In the genomic region with DNA sequence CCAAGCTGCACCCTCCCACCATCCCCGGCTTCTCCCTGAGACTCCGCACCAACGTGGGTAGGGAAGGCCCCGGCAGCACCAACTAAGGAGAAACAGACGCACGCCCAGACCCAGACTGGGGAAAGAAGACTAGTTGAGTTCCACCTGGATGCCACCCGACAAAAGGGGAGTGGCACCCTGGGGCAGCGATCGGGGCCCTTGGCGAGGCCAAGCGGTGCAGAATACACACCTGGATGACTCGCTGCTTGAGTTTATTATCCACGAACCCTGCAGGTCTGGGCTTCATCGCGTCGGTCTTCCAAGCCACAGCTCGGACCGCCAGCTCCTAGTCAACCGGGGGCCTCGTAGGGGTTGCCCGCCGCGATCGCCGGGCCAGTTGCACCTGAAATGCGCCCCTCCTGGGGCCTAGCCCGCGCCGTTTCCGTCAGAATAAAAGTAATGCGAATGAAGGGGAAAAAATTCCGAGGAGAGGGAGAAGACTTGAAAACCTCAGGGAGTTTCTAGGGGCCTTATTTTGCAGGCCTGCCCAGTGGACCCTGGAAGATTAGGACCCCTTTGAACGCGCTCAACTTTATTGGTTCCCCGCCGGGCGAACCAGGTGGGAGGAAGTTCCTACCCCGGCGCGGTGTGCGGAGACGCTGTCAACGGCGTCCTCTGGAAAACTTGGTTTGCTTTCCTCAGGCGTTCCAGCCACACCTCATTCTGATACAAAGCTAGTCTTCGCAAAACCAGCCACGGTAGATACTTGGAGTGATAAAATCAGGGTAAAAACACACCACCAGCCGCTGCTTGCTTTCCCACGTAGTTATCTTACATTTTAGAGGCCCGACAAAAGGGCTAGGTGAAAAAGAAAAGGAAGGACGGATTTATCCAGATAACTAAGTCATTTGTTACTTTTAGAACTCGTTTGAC, we compare ENCODE assay signal across 8 cellular contexts. TPM values are rescaled to one million over a fixed set of nuclear protein-coding genes. Genes with fewer than 3 reads are reported as not detected.
DNase-seq lines count a peak whose midpoint lies in the region; ATAC-seq and TF ChIP-seq lines count a peak whose summit lies in the region.

A gene (minus strand): TSS at position 331 of the 912 bp plus-strand sequence. CDS start 45 bp downstream, at position 286.

- peak within 1 kb of the TSS; percentile 73 for H3K27ac ChIP-seq in OCI-LY3 (ENCODE audit: low read length)

- no peaks in the 10 kb centered on the region for H3K27me3 ChIP-seq in OCI-LY3 (ENCODE audit: low read depth, low read length)

- H4K20me1 ChIP-seq in OCI-LY3 (ENCODE audit: insufficient read depth, low read length) = no peaks in the 10 kb centered on the region

- H3K4me2 ChIP-seq in OCI-LY3 (ENCODE audit: low read length) = peak within 1 kb of the TSS; percentile 89

- H3K79me2 ChIP-seq in OCI-LY3 (ENCODE audit: low read length) = peaks cover 45% of the 10 kb centered on the region

- H3K36me3 Mint-ChIP-seq in endothelial cell (ENCODE audit: low read depth, unreplicated experiment) (no peaks in the 10 kb centered on the region), mesothelial cell of epicardium (no peaks in the 10 kb centered on the region)

- peak; percentile 61 for ATAC-seq in GM21526 (IDR thresholded peaks at IDR 0.05; ENCODE audit: low FRiP score, unreplicated experiment)

- H3K4me1 Mint-ChIP-seq in endothelial cell (ENCODE audit: unreplicated experiment) (peaks cover 20% of the 10 kb centered on the region), mesothelial cell of epicardium (peaks cover 22% of the 10 kb centered on the region)

- peak within 1 kb of the TSS; percentile 81 for H3K9ac ChIP-seq in OCI-LY3 (ENCODE audit: low read length)

- H3K4me3 ChIP-seq in OCI-LY3 (ENCODE audit: low read length) = peak within 1 kb of the TSS; percentile 83

- H3K9me3 Mint-ChIP-seq in endothelial cell (ENCODE audit: unreplicated experiment) = no peaks in the 10 kb centered on the region
- H3K9me3 Mint-ChIP-seq in mesothelial cell of epicardium = no peaks in the 10 kb centered on the region

- peak within 1 kb of the TSS; percentile 91 for H2AFZ ChIP-seq in OCI-LY3 (ENCODE audit: low read depth, low read length)

- peaks cover 37% of the 10 kb centered on the region for H3K4me1 ChIP-seq in OCI-LY3 (ENCODE audit: low read length)

- peak within 1 kb of the TSS; percentile 99 for H3K4me3 Mint-ChIP-seq in endothelial cell (ENCODE audit: unreplicated experiment)
- peak within 1 kb of the TSS; percentile 86 for H3K4me3 Mint-ChIP-seq in mesothelial cell of epicardium

- DNase-seq in DMS 273 (lab: John Stamatoyannopoulos, UW; ENCODE audit: unreplicated experiment) (peak; percentile 97), HuH-7.5 (ENCODE audit: low spot score) (peak; percentile 64), endothelial cell (ENCODE audit: low spot score) (peak; percentile 77), mesothelial cell of epicardium (ENCODE audit: low spot score in 2 of 2, unreplicated experiment in 2 of 2) (peak; percentile 59 to 78)
- peak; percentile 75 for DNase-seq in activated CD8-positive, alpha-beta memory T cell treated with anti-CD3 and anti-CD28 coated beads, Interleukin-2, amount 50 U/mL, for 4 hours
- peak; percentile 55 to 61 for DNase-seq in stimulated activated CD8-positive, alpha-beta memory T cell treated with anti-CD3 and anti-CD28 coated beads, Interleukin-15, amount 100 ng/mL, for 4 hours (ENCODE audit: low read depth in 2 of 2)

- peaks cover 6% of the 10 kb centered on the region for H3K36me3 ChIP-seq in OCI-LY3 (replicated peaks; ENCODE audit: low read depth, low read length)

- H3K27me3 Mint-ChIP-seq in endothelial cell (ENCODE audit: unreplicated experiment) (peaks cover 3% of the 10 kb centered on the region), mesothelial cell of epicardium (ENCODE audit: low read depth) (no peaks in the 10 kb centered on the region)

- H3K9me3 ChIP-seq in OCI-LY3 (ENCODE audit: insufficient read depth, low read length) = no peaks in the 10 kb centered on the region

- H3K27ac Mint-ChIP-seq in endothelial cell (ENCODE audit: unreplicated experiment) (peak within 1 kb of the TSS; percentile 100), mesothelial cell of epicardium (peak within 1 kb of the TSS; percentile 99)

- TF ChIP-seq CTCF in OCI-LY3 (IDR thresholded peaks at IDR 0.05; ENCODE audit: low read depth, low read length) = no peak
- no peak for TF ChIP-seq CTCF in endothelial cell (IDR thresholded peaks at IDR 0.05; ENCODE audit: unreplicated experiment)
- no peak for TF ChIP-seq CTCF in mesothelial cell of epicardium (IDR thresholded peaks at IDR 0.05; ENCODE audit: unreplicated experiment)

RNA-seq across cellular contexts. Expression of the gene that starts here (rescaled TPM):
- total RNA-seq in endothelial cell (ENCODE audit: unreplicated experiment) (44.5 TPM), mesothelial cell of epicardium (35.9 to 39.4 TPM (median 38.0 TPM) in 3 replicates)

Comparison
In these comparisons a context has a peak if more than half of its experiments do, and no peak if none do; other contexts are left out.
1. Peak in every context shown above with its lines: DNase-seq, ATAC-seq, H3K4me3 ChIP-seq and H3K27ac ChIP-seq.